9 cellular contexts compared by ENCODE assay signal in the genomic region with DNA sequence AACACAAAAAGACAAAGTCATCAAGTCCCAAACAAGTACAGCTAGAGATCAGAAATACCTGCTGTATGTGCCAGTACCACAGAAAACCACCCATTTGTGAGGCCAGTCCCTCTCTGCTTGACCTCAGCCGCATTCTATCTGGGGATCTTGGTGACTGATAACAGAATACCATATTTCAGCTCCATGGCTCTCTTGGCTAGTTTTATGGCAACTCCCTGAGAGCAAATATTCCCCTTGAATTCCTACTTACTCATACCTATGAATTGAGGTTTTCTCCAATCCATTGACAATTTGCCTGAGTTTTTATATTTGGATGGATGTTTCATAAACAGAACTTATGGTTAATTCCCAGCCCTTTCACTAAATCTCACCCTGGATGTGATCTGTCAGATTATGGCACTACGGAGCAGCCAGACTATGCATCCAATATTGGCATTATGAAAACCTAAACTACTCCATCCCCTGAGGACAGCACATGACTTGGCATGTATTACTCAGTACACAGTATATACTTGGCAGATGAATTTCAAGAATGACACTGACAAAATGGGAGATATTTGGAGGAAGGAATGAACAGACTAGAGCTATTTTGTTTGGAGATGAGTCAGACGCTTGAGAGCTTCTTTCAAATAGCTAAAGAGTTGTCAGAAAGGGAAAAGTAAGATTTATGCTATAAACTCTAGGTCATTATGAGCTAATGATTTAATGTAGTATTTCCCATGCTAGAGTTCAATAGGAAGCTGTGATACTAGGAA.
DNase-seq lines count a peak whose midpoint lies in the region; ATAC-seq and TF ChIP-seq lines count a peak whose summit lies in the region.
"Had no signal": no experiment of that assay in that cellular context is flagged by ENCODE, and none has a peak within 500 bp of the region (broad histone marks: within the 10 kb centered on the region; RNA-seq: fewer than 3 reads in every experiment).

No MANE protein-coding gene starts in this region.

- ATAC-seq in activated CD4-positive, alpha-beta T cell treated with anti-CD3 and anti-CD28 coated beads for 36 hours = peak; percentile 64
- peak; percentile 26 for ATAC-seq in HG03108 (IDR thresholded peaks at IDR 0.05; ENCODE audit: unreplicated experiment)
- ATAC-seq in stimulated activated memory B cell treated with anti-CD40 and anti-IgM and Interleukin-4, amounts not matched to agents 10 μg/mL and 1 μg/mL and 100 μg/mL, for 72 hours = peak; percentile 78

- intact Hi-C loops in activated CD4-positive, alpha-beta T cell treated with anti-CD3 and anti-CD28 coated beads for 36 hours (cut with DNase I, micrococcal nuclease) = loop anchor here (1.0 kb wide), 2 partner anchors 18 to 85 kb away; no protein-coding TSS in a partner anchor
- intact Hi-C loops in activated T-helper 2 cell treated with anti-CD3 and anti-CD28 coated beads, Interferon-gamma antibody, Interleukin-2, Interleukin-4, amounts not matched to agents 10 μg/mL and 5 μg/mL and 100 μg/mL, durations not matched to agents 14 hours and 24 hours and 36 hours (cut with micrococcal nuclease) = loop anchor here (10.0 kb wide), 2 partner anchors 387 to 697 kb away; no protein-coding TSS in a partner anchor

- peaks cover 4% of the 10 kb centered on the region for H3K27me3 Mint-ChIP-seq in activated CD4-positive, alpha-beta T cell treated with anti-CD3 and anti-CD28 coated beads for 36 hours
- H3K27me3 Mint-ChIP-seq in activated CD4-positive, alpha-beta T cell treated with anti-CD3 and anti-CD28 coated beads, Interleukin-2, amount 10 ng/mL, durations not matched to agents 7 days and 5 days = no peaks in the 10 kb centered on the region
- no peaks in the 10 kb centered on the region for H3K27me3 Mint-ChIP-seq in activated T-helper 2 cell treated with anti-CD3 and anti-CD28 coated beads, Interferon-gamma antibody, Interleukin-2, Interleukin-4, amounts not matched to agents 10 μg/mL and 5 μg/mL and 100 μg/mL, durations not matched to agents 14 hours and 24 hours and 36 hours (ENCODE audit: low read depth)
- H3K27me3 Mint-ChIP-seq in stimulated activated memory B cell treated with anti-CD40 and anti-IgM and Interleukin-4, amounts not matched to agents 10 μg/mL and 1 μg/mL and 100 μg/mL, for 72 hours = no peaks in the 10 kb centered on the region
- no peaks in the 10 kb centered on the region for H3K27me3 Mint-ChIP-seq in progenitor cell of endocrine pancreas

- no peak overlapping the region for H3K4me3 Mint-ChIP-seq in activated CD4-positive, alpha-beta T cell treated with anti-CD3 and anti-CD28 coated beads for 36 hours
- no peak overlapping the region for H3K4me3 Mint-ChIP-seq in activated CD4-positive, alpha-beta T cell treated with anti-CD3 and anti-CD28 coated beads, Interleukin-2, amount 10 ng/mL, durations not matched to agents 7 days and 5 days
- no peak overlapping the region for H3K4me3 Mint-ChIP-seq in activated T-helper 2 cell treated with anti-CD3 and anti-CD28 coated beads, Interferon-gamma antibody, Interleukin-2, Interleukin-4, amounts not matched to agents 10 μg/mL and 5 μg/mL and 100 μg/mL, durations not matched to agents 14 hours and 24 hours and 36 hours (ENCODE audit: low read depth)
- H3K4me3 Mint-ChIP-seq in stimulated activated memory B cell treated with anti-CD40 and anti-IgM and Interleukin-4, amounts not matched to agents 10 μg/mL and 1 μg/mL and 100 μg/mL, for 72 hours = peak overlapping the region; percentile 6
- no peak overlapping the region for H3K4me3 Mint-ChIP-seq in progenitor cell of endocrine pancreas (ENCODE audit: low read depth)
- H3K4me3 Mint-ChIP-seq: nephron had no signal

- H3K9me3 Mint-ChIP-seq in activated CD4-positive, alpha-beta T cell treated with anti-CD3 and anti-CD28 coated beads for 36 hours (ENCODE audit: low read depth) = no peaks in the 10 kb centered on the region
- peaks cover 8% of the 10 kb centered on the region for H3K9me3 Mint-ChIP-seq in activated CD4-positive, alpha-beta T cell treated with anti-CD3 and anti-CD28 coated beads, Interleukin-2, amount 10 ng/mL, durations not matched to agents 7 days and 5 days
- no peaks in the 10 kb centered on the region for H3K9me3 Mint-ChIP-seq in activated T-helper 2 cell treated with anti-CD3 and anti-CD28 coated beads, Interferon-gamma antibody, Interleukin-2, Interleukin-4, amounts not matched to agents 10 μg/mL and 5 μg/mL and 100 μg/mL, durations not matched to agents 14 hours and 24 hours and 36 hours
- H3K9me3 Mint-ChIP-seq in stimulated activated memory B cell treated with anti-CD40 and anti-IgM and Interleukin-4, amounts not matched to agents 10 μg/mL and 1 μg/mL and 100 μg/mL, for 72 hours = no peaks in the 10 kb centered on the region
- no peaks in the 10 kb centered on the region for H3K9me3 Mint-ChIP-seq in progenitor cell of endocrine pancreas (ENCODE audit: low read depth)
- H3K9me3 Mint-ChIP-seq: nephron had no signal

- TF ChIP-seq CTCF in progenitor cell of endocrine pancreas (IDR thresholded peaks at IDR 0.05; ENCODE audit: unreplicated experiment) = no peak

- CTCF ChIA-PET in activated CD4-positive, alpha-beta T cell treated with anti-CD3 and anti-CD28 coated beads for 36 hours (lab: Charles Lee) = interaction anchor here (0.6 to 3.0 kb wide), 12 partner anchors 9 to 302 kb away, joined by 3 to 15 read pairs (median 3); no protein-coding TSS in a partner anchor
- CTCF ChIA-PET in activated CD4-positive, alpha-beta T cell treated with anti-CD3 and anti-CD28 coated beads, Interleukin-2, amount 10 ng/mL, durations not matched to agents 7 days and 5 days (lab: Charles Lee) = interaction anchor here (0.7 to 2.4 kb wide), 5 partner anchors 8 to 82 kb away, joined by 3 to 11 read pairs (median 3); no protein-coding TSS in a partner anchor

- peaks cover 19% of the 10 kb centered on the region for H3K36me3 Mint-ChIP-seq in activated CD4-positive, alpha-beta T cell treated with anti-CD3 and anti-CD28 coated beads for 36 hours (ENCODE audit: low read depth)
- H3K36me3 Mint-ChIP-seq in activated CD4-positive, alpha-beta T cell treated with anti-CD3 and anti-CD28 coated beads, Interleukin-2, amount 10 ng/mL, durations not matched to agents 7 days and 5 days (ENCODE audit: low read depth) = peaks cover 28% of the 10 kb centered on the region
- peaks cover 27% of the 10 kb centered on the region for H3K36me3 Mint-ChIP-seq in activated T-helper 2 cell treated with anti-CD3 and anti-CD28 coated beads, Interferon-gamma antibody, Interleukin-2, Interleukin-4, amounts not matched to agents 10 μg/mL and 5 μg/mL and 100 μg/mL, durations not matched to agents 14 hours and 24 hours and 36 hours (ENCODE audit: low read depth)
- peaks cover 9% of the 10 kb centered on the region for H3K36me3 Mint-ChIP-seq in stimulated activated memory B cell treated with anti-CD40 and anti-IgM and Interleukin-4, amounts not matched to agents 10 μg/mL and 1 μg/mL and 100 μg/mL, for 72 hours
- peaks cover 5% of the 10 kb centered on the region for H3K36me3 Mint-ChIP-seq in progenitor cell of endocrine pancreas (ENCODE audit: insufficient read depth)

- peaks cover 48% of the 10 kb centered on the region for H3K4me1 Mint-ChIP-seq in activated CD4-positive, alpha-beta T cell treated with anti-CD3 and anti-CD28 coated beads for 36 hours
- peaks cover 40% of the 10 kb centered on the region for H3K4me1 Mint-ChIP-seq in activated CD4-positive, alpha-beta T cell treated with anti-CD3 and anti-CD28 coated beads, Interleukin-2, amount 10 ng/mL, durations not matched to agents 7 days and 5 days
- peaks cover 55% of the 10 kb centered on the region for H3K4me1 Mint-ChIP-seq in activated T-helper 2 cell treated with anti-CD3 and anti-CD28 coated beads, Interferon-gamma antibody, Interleukin-2, Interleukin-4, amounts not matched to agents 10 μg/mL and 5 μg/mL and 100 μg/mL, durations not matched to agents 14 hours and 24 hours and 36 hours (ENCODE audit: low read depth)
- H3K4me1 Mint-ChIP-seq in stimulated activated memory B cell treated with anti-CD40 and anti-IgM and Interleukin-4, amounts not matched to agents 10 μg/mL and 1 μg/mL and 100 μg/mL, for 72 hours = peaks cover 20% of the 10 kb centered on the region
- H3K4me1 Mint-ChIP-seq in progenitor cell of endocrine pancreas (ENCODE audit: low read depth) = no peaks in the 10 kb centered on the region
- H3K4me1 Mint-ChIP-seq: nephron had no signal

- POLR2A ChIA-PET in activated CD4-positive, alpha-beta T cell treated with anti-CD3 and anti-CD28 coated beads for 36 hours (lab: Charles Lee) = interaction anchor here (0.6 to 1.1 kb wide), 4 partner anchors 19 to 76 kb away, joined by 3 to 4 read pairs (median 4); no protein-coding TSS in a partner anchor
- POLR2A ChIA-PET in activated CD4-positive, alpha-beta T cell treated with anti-CD3 and anti-CD28 coated beads, Interleukin-2, amount 10 ng/mL, durations not matched to agents 7 days and 5 days (lab: Charles Lee) = interaction anchor here (0.7 kb wide), 1 partner anchor 55 kb away, joined by 4 read pairs; no protein-coding TSS in a partner anchor

- DNase-seq in activated CD4-positive, alpha-beta T cell treated with anti-CD3 and anti-CD28 coated beads for 36 hours = no peak
- no peak for DNase-seq in activated CD4-positive, alpha-beta T cell treated with anti-CD3 and anti-CD28 coated beads, Interleukin-2, amount 10 ng/mL, durations not matched to agents 7 days and 5 days
- no peak for DNase-seq in activated T-helper 2 cell treated with anti-CD3 and anti-CD28 coated beads, Interferon-gamma antibody, Interleukin-2, Interleukin-4, amounts not matched to agents 10 μg/mL and 5 μg/mL and 100 μg/mL, durations not matched to agents 14 hours and 24 hours and 36 hours (ENCODE audit: low spot score)
- DNase-seq in progenitor cell of endocrine pancreas (ENCODE audit: low spot score, unreplicated experiment) = no peak
- DNase-seq in NK-92 treated with Interleukin-12 subunit alpha and Interleukin-12 subunit beta, amount 100 ng/mL, for 24 hours (lab: John Stamatoyannopoulos, UW) = no peak
- no peak for DNase-seq in NCI-H1930 (lab: John Stamatoyannopoulos, UW)

- H3K27ac Mint-ChIP-seq in activated CD4-positive, alpha-beta T cell treated with anti-CD3 and anti-CD28 coated beads for 36 hours = peak overlapping the region; percentile 44
- no peak overlapping the region for H3K27ac Mint-ChIP-seq in activated CD4-positive, alpha-beta T cell treated with anti-CD3 and anti-CD28 coated beads, Interleukin-2, amount 10 ng/mL, durations not matched to agents 7 days and 5 days
- peak overlapping the region; percentile 15 for H3K27ac Mint-ChIP-seq in activated T-helper 2 cell treated with anti-CD3 and anti-CD28 coated beads, Interferon-gamma antibody, Interleukin-2, Interleukin-4, amounts not matched to agents 10 μg/mL and 5 μg/mL and 100 μg/mL, durations not matched to agents 14 hours and 24 hours and 36 hours
- peak overlapping the region; percentile 81 for H3K27ac Mint-ChIP-seq in stimulated activated memory B cell treated with anti-CD40 and anti-IgM and Interleukin-4, amounts not matched to agents 10 μg/mL and 1 μg/mL and 100 μg/mL, for 72 hours
- H3K27ac Mint-ChIP-seq in progenitor cell of endocrine pancreas = no peak overlapping the region
- H3K27ac Mint-ChIP-seq: nephron had no signal

Comparison
In these comparisons a context has a peak if more than half of its experiments do, and no peak if none do; other contexts are left out.
1. H3K27ac Mint-ChIP-seq: peak in activated CD4-positive, alpha-beta T cell treated with anti-CD3 and anti-CD28 coated beads for 36 hours (single experiment), activated T-helper 2 cell treated with anti-CD3 and anti-CD28 coated beads, Interferon-gamma antibody, Interleukin-2, Interleukin-4, amounts not matched to agents 10 μg/mL and 5 μg/mL and 100 μg/mL, durations not matched to agents 14 hours and 24 hours and 36 hours (single experiment) and stimulated activated memory B cell treated with anti-CD40 and anti-IgM and Interleukin-4, amounts not matched to agents 10 μg/mL and 1 μg/mL and 100 μg/mL, for 72 hours (single experiment); none in activated CD4-positive, alpha-beta T cell treated with anti-CD3 and anti-CD28 coated beads, Interleukin-2, amount 10 ng/mL, durations not matched to agents 7 days and 5 days (single experiment) and progenitor cell of endocrine pancreas (single experiment).
2. ATAC-seq: peak in every context shown above with its lines; median percentile 78 in stimulated activated memory B cell treated with anti-CD40 and anti-IgM and Interleukin-4, amounts not matched to agents 10 μg/mL and 1 μg/mL and 100 μg/mL, for 72 hours; 64 in activated CD4-positive, alpha-beta T cell treated with anti-CD3 and anti-CD28 coated beads for 36 hours; 26 in HG03108.